1 cellular context compared by ENCODE assay signal in the genomic region with DNA sequence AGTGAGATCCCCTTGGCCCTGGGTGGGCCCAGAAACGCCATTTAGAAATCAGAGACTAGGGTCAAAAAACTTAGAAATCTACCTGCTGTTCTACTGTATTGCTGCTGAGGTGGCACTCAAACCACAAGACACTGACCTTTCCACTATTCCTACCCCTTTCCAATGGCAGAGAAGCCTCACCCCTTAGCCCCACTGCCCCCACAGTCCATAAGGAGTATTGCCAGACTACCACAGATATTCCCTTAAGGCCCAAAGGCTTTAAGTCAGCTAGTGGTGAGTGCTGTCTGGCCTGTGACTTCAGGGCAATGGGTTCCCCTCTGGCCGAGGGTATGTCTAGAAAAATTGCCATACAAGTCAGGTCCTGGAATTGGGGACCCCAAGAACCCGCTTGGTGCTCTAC.
TF ChIP-seq lines count a peak whose summit lies in the region.

No MANE protein-coding gene starts in this region.

TF ChIP-seq in GM23338, 12 proteins besides CTCF, POLR2A, EP300 and RAD21 (continued from another document):
- TF ChIP-seq, protein P1, sequence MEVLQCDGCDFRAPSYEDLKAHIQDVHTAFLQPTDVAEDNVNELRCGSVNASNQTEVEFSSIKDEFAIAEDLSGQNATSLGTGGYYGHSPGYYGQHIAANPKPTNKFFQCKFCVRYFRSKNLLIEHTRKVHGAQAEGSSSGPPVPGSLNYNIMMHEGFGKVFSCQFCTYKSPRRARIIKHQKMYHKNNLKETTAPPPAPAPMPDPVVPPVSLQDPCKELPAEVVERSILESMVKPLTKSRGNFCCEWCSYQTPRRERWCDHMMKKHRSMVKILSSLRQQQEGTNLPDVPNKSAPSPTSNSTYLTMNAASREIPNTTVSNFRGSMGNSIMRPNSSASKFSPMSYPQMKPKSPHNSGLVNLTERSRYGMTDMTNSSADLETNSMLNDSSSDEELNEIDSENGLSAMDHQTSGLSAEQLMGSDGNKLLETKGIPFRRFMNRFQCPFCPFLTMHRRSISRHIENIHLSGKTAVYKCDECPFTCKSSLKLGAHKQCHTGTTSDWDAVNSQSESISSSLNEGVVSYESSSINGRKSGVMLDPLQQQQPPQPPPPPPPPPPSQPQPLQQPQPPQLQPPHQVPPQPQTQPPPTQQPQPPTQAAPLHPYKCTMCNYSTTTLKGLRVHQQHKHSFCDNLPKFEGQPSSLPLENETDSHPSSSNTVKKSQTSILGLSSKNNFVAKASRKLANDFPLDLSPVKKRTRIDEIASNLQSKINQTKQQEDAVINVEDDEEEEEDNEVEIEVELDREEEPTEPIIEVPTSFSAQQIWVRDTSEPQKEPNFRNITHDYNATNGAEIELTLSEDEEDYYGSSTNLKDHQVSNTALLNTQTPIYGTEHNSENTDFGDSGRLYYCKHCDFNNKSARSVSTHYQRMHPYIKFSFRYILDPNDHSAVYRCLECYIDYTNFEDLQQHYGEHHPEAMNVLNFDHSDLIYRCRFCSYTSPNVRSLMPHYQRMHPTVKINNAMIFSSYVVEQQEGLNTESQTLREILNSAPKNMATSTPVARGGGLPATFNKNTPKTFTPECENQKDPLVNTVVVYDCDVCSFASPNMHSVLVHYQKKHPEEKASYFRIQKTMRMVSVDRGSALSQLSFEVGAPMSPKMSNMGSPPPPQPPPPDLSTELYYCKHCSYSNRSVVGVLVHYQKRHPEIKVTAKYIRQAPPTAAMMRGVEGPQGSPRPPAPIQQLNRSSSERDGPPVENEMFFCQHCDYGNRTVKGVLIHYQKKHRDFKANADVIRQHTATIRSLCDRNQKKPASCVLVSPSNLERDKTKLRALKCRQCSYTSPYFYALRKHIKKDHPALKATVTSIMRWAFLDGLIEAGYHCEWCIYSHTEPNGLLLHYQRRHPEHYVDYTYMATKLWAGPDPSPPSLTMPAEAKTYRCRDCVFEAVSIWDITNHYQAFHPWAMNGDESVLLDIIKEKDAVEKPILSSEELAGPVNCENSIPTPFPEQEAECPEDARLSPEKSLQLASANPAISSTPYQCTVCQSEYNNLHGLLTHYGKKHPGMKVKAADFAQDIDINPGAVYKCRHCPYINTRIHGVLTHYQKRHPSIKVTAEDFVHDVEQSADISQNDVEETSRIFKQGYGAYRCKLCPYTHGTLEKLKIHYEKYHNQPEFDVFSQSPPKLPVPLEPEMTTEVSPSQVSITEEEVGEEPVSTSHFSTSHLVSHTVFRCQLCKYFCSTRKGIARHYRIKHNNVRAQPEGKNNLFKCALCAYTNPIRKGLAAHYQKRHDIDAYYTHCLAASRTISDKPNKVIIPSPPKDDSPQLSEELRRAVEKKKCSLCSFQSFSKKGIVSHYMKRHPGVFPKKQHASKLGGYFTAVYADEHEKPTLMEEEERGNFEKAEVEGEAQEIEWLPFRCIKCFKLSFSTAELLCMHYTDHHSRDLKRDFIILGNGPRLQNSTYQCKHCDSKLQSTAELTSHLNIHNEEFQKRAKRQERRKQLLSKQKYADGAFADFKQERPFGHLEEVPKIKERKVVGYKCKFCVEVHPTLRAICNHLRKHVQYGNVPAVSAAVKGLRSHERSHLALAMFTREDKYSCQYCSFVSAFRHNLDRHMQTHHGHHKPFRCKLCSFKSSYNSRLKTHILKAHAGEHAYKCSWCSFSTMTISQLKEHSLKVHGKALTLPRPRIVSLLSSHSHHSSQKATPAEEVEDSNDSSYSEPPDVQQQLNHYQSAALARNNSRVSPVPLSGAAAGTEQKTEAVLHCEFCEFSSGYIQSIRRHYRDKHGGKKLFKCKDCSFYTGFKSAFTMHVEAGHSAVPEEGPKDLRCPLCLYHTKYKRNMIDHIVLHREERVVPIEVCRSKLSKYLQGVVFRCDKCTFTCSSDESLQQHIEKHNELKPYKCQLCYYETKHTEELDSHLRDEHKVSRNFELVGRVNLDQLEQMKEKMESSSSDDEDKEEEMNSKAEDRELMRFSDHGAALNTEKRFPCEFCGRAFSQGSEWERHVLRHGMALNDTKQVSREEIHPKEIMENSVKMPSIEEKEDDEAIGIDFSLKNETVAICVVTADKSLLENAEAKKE (CRISPR knock-in tag; IDR thresholded peaks at IDR 0.05), result no peak
TF ChIP-seq in GM23338: peak in this region for 0.
